10 cellular contexts compared by ENCODE assay signal in the genomic region with DNA sequence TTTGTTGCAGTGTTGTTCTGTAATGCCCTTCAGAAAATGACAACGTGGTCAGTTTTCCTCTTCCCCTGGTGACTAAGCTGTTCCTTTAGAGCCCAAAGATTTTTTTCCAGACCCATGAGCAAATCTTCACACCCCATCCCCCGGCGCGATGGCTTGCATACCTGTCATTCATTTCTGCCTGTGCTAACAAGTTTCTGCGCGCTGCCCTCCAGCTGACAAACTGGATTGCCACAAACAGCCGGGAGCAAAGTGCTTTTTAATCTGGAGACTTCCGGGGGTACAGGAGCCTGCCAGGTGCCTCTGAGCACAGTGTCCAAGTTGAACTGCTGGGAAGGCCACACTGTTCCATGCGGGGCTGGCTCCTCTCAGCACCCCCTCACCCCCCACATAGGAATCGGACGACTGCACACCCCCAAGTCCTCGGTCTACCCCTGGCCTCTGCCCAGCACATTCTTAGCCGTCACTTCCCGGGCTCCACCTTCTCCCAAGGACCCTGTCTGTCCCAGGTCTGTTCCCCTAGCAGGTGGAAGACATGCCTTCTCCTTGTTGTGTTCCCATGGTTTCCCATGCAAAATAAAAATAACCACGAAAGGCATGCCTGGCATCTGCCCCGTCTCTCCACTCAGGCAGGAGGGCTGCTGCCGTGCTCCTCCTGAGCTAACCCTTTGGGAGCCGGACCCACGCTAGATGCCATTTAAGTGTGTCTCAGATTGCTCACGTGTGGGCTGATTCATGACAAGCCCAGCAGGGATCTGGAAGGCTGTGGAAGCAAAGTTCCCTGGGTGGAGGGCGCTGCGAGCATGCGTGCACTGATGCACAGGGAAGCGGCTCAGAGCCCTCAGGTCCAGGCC. TPM values are rescaled to one million over a fixed set of nuclear protein-coding genes. Genes with fewer than 3 reads are reported as not detected.
A peak's percentile ranks its signal among the peaks of the same experiment; 100 is the strongest.
DNase-seq lines count a peak whose midpoint lies in the region; ATAC-seq and TF ChIP-seq lines count a peak whose summit lies in the region.
"Had no signal": no experiment of that assay in that cellular context is flagged by ENCODE, and none has a peak within 500 bp of the region (broad histone marks: within the 10 kb centered on the region; RNA-seq: fewer than 3 reads in every experiment).

No MANE protein-coding gene starts in this region.

- in situ Hi-C loops in transverse colon (cut with MboI; ENCODE audit: low pct_ligation_motif_present in 1 of 4, low pct_unique_long_range_greater_than_20kb in 1 of 4, low sequenced_read_pairs in 3 of 4), result no loop called here

- no peak for TF ChIP-seq POLR2A in transverse colon (IDR thresholded peaks at IDR 0.05)

- H3K27me3 ChIP-seq in lower lobe of right lung (ENCODE audit: low read depth) (no peaks in the 10 kb centered on the region), transverse colon (no peaks in the 10 kb centered on the region)

- DNase-seq in DMS153 treated with DMSO at 0.1 percent for 48 hours (lab: John Stamatoyannopoulos, UW; ENCODE audit: unreplicated experiment) (peak; percentile 9), DMS153 (lab: John Stamatoyannopoulos, UW) (no peak), dermis blood vessel endothelial cell (peak; percentile 64), lower lobe of right lung (peak; percentile 80), transverse colon (peak; percentile 11), NOMO-1 (lab: John Stamatoyannopoulos, UW; ENCODE audit: unreplicated experiment in 2 of 2) (no peak)
- DNase-seq: NCI-H1436 had no signal

- no peak for TF ChIP-seq EP300 in transverse colon (IDR thresholded peaks at IDR 0.05; ENCODE audit: low read depth)

- H3K27ac ChIP-seq in lower lobe of right lung (peak overlapping the region; percentile 69), transverse colon (peak overlapping the region in 3 of 4 donors; percentile 12 to 40 (median 36))
- H3K27ac ChIP-seq: 22Rv1 had no signal

- 51 to 68% methylated on average over 4 to 24 of the region's 24 CpGs for WGBS in transverse colon (ENCODE audit: low coverage in 1 of 2), 2 donors

- no peak for TF ChIP-seq CTCF in lower lobe of right lung (IDR thresholded peaks at IDR 0.05)
- no peak for TF ChIP-seq CTCF in transverse colon (IDR thresholded peaks at IDR 0.05)

- ATAC-seq in lower lobe of right lung (peak; percentile 90 to 93), GM21423 (IDR thresholded peaks at IDR 0.05; ENCODE audit: unreplicated experiment) (no peak)
- no peak for ATAC-seq in activated CD4-positive, CD25-positive, alpha-beta regulatory T cell treated with anti-CD3 and anti-CD28 coated beads, Interleukin-2, amount 50 U/mL, for 24 hours

- intact Hi-C loops in lower lobe of right lung (cut with DNase I) (no loop called here), transverse colon (cut with DNase I; ENCODE audit: low total_unique reads) (no loop called here)

- H3K4me1 ChIP-seq in lower lobe of right lung (no peaks in the 10 kb centered on the region), transverse colon (peaks cover 0 to 9% (median 0%) of the 10 kb centered on the region in 4 donors)

- H3K4me3 ChIP-seq in lower lobe of right lung (no peak overlapping the region), transverse colon (no peak overlapping the region)

- H3K36me3 ChIP-seq in lower lobe of right lung (peaks cover 79% of the 10 kb centered on the region), transverse colon (no peaks in the 10 kb centered on the region)

- no peaks in the 10 kb centered on the region for H3K9me3 ChIP-seq in lower lobe of right lung
- no peaks in the 10 kb centered on the region for H3K9me3 ChIP-seq in transverse colon

RNA-seq across cellular contexts. Expression of a gene that starts 14.1 kb away (rescaled TPM):
- total RNA-seq in dermis blood vessel endothelial cell (6.0 and 7.4 TPM in 2 replicates), lower lobe of right lung (14.4 TPM), transverse colon (1 to 10 TPM; 1.6 to 6.7 (median 5.0) TPM)

Comparison
In these comparisons a context has a peak if more than half of its experiments do, and no peak if none do; other contexts are left out.
1. DNase-seq: peak in DMS153 treated with DMSO at 0.1 percent for 48 hours (single experiment), dermis blood vessel endothelial cell (single experiment), lower lobe of right lung (single experiment) and transverse colon (single experiment); none in DMS153 (single experiment) and NOMO-1 (0 of 2).
2. ATAC-seq: peak in lower lobe of right lung (2 of 2); none in GM21423 (single experiment) and activated CD4-positive, CD25-positive, alpha-beta regulatory T cell treated with anti-CD3 and anti-CD28 coated beads, Interleukin-2, amount 50 U/mL, for 24 hours (0 of 2).